Comparison of ENCODE assay signal across 8 cellular contexts in genomic region chr2:69581774-69582581, GRCh38.
DNase-seq lines count a peak whose midpoint lies in the region; FAIRE-seq and TF ChIP-seq lines count a peak whose summit lies in the region.

No MANE protein-coding gene starts in this region.

- FAIRE-seq in RCC 7860 (lab: Jason Lieb, UNC) = peak; percentile 88

- DNase-seq in SIG-M5 treated with dmso at 0.1 percent for 504 hours (lab: John Stamatoyannopoulos, UW; ENCODE audit: unreplicated experiment) (peak; percentile 79), SIG-M5 (lab: John Stamatoyannopoulos, UW) (no peak), RCC 7860 (ENCODE audit: low spot score) (peak; percentile 70), erythroblast (lab: John Stamatoyannopoulos, UW) (peak; percentile 53 to 74), renal cortical epithelial cell (ENCODE audit: low read depth) (peak; percentile 77), ureter (ENCODE audit: low spot score) (no peak), GM20000 (ENCODE audit: low spot score) (no peak), GM10266 (ENCODE audit: extremely low spot score) (no peak)

- TF ChIP-seq CTCF in GM20000 (IDR thresholded peaks at IDR 0.05; ENCODE audit: extremely low read depth, missing control alignments) = no peak
- TF ChIP-seq CTCF in GM10266 (IDR thresholded peaks at IDR 0.05; ENCODE audit: control insufficient read depth, insufficient read depth, low read depth, missing control alignments) = no peak

- TF ChIP-seq POLR2A in erythroblast (IDR thresholded peaks at IDR 0.05; ENCODE audit: low read length) = no peak

Comparison
In these comparisons a context has a peak if more than half of its experiments do, and no peak if none do; other contexts are left out.
1. DNase-seq: peak in SIG-M5 treated with dmso at 0.1 percent for 504 hours (single experiment), RCC 7860 (single experiment), erythroblast (2 of 2) and renal cortical epithelial cell (single experiment); none in SIG-M5 (single experiment), ureter (single experiment), GM20000 (single experiment) and GM10266 (single experiment).